ENCODE assay signal across 24 cellular contexts in the genomic region with DNA sequence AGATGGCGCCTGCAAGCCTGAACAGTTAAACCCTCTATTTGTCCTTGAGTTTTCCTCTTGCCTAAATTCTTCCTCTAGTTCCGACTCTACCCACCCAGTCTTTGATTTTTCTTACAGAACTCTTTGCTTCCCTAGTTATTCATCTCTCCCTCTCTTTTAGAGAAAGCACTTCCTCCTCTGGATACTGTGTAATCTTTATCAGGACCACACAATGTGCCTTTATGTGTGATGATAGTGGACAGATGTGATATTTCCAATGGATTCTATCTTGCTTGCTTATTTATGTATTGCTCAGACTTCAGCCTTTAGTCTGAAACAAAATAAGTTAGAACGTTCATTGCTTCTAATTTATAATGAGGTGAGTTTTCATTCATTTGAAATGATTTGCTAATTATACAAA.
"Had no signal": no experiment of that assay in that cellular context is flagged by ENCODE, and none has a peak within 500 bp of the region (broad histone marks: within the 10 kb centered on the region; RNA-seq: fewer than 3 reads in every experiment).

No MANE protein-coding gene starts in this region.

- H3K4me3 ChIP-seq: left ventricle myocardium inferior, lung, ovary, right atrium auricular region, right lobe of liver, smooth muscle cell, stomach, testis, thyroid gland, transverse colon, upper lobe of left lung, vagina had no signal

- DNase-seq: islet precursor cell; left ventricle myocardium inferior; mesendoderm; naive B cell; natural killer cell; nephron progenitor cell; ovary; right lobe of liver; stimulated activated CD4-positive, alpha-beta T cell treated with anti-CD3 and anti-CD28 coated beads, Interleukin-1b, Interleukin-23, amount 100 ng/mL, for 48 hours; stimulated activated CD4-positive, alpha-beta T cell treated with anti-CD3 and anti-CD28 coated beads, Interleukin-2, amount 100 ng/mL, for 48 hours; stimulated activated CD4-positive, alpha-beta T cell treated with anti-CD3 and anti-CD28 coated beads, Interleukin-4, amount 100 ng/mL, for 4 hours; stimulated activated naive B cell treated with anti-CD40 and anti-IgM and Interleukin-4, amounts not matched to agents 10 μg/mL and 1 μg/mL and 100 μg/mL, for 72 hours; stimulated activated naive CD8-positive, alpha-beta T cell treated with anti-CD3 and anti-CD28 coated beads, Interleukin-15, Interleukin-2, amounts not matched to agents 100 U/mL and 50 U/mL, for 24 hours; stomach; testis; thyroid gland; transverse colon; upper lobe of left lung had no signal

- H3K9me3 Mint-ChIP-seq: mesothelial cell of epicardium; naive B cell; natural killer cell; stimulated activated naive B cell treated with anti-CD40 and anti-IgM and Interleukin-4, amounts not matched to agents 10 μg/mL and 1 μg/mL and 100 μg/mL, for 72 hours had no signal

- ATAC-seq: right lobe of liver; stimulated activated naive B cell treated with anti-CD40 and anti-IgM and Interleukin-4, amounts not matched to agents 10 μg/mL and 1 μg/mL and 100 μg/mL, for 72 hours; stimulated activated naive CD8-positive, alpha-beta T cell treated with anti-CD3 and anti-CD28 coated beads, Interleukin-15, Interleukin-2, amounts not matched to agents 100 U/mL and 50 U/mL, for 24 hours had no signal

- H3K27ac ChIP-seq: left ventricle myocardium inferior, ovary, right atrium auricular region, right lobe of liver, stomach, testis, transverse colon, upper lobe of left lung, vagina had no signal

- H3K4me1 Mint-ChIP-seq: naive B cell; natural killer cell; stimulated activated naive B cell treated with anti-CD40 and anti-IgM and Interleukin-4, amounts not matched to agents 10 μg/mL and 1 μg/mL and 100 μg/mL, for 72 hours had no signal

- H3K4me1 ChIP-seq: right lobe of liver, vagina had no signal

- H3K4me3 Mint-ChIP-seq: mesothelial cell of epicardium; naive B cell; natural killer cell; nephron progenitor cell; stimulated activated naive B cell treated with anti-CD40 and anti-IgM and Interleukin-4, amounts not matched to agents 10 μg/mL and 1 μg/mL and 100 μg/mL, for 72 hours had no signal

- H3K36me3 Mint-ChIP-seq: mesothelial cell of epicardium; naive B cell; natural killer cell; stimulated activated naive B cell treated with anti-CD40 and anti-IgM and Interleukin-4, amounts not matched to agents 10 μg/mL and 1 μg/mL and 100 μg/mL, for 72 hours had no signal

- H3K9me3 ChIP-seq: left ventricle myocardium inferior, ovary, right atrium auricular region, right lobe of liver, stomach, testis, thyroid gland, transverse colon, upper lobe of left lung, vagina had no signal

- H3K27me3 ChIP-seq: ovary, right atrium auricular region, right lobe of liver, stomach, testis, thyroid gland, transverse colon, upper lobe of left lung, vagina had no signal

- H3K27ac Mint-ChIP-seq: mesothelial cell of epicardium; naive B cell; natural killer cell; nephron progenitor cell; progenitor cell of endocrine pancreas; stimulated activated naive B cell treated with anti-CD40 and anti-IgM and Interleukin-4, amounts not matched to agents 10 μg/mL and 1 μg/mL and 100 μg/mL, for 72 hours had no signal

- H3K27me3 Mint-ChIP-seq: progenitor cell of endocrine pancreas; stimulated activated naive B cell treated with anti-CD40 and anti-IgM and Interleukin-4, amounts not matched to agents 10 μg/mL and 1 μg/mL and 100 μg/mL, for 72 hours had no signal

- H3K36me3 ChIP-seq: left ventricle myocardium inferior, ovary, right atrium auricular region, right lobe of liver, stomach, thyroid gland, transverse colon, upper lobe of left lung, vagina had no signal
